7 cellular contexts compared by ENCODE assay signal in genomic region chr5:6712136-6712581, GRCh38. TPM values are rescaled to one million over a fixed set of nuclear protein-coding genes. Genes with fewer than 3 reads are reported as not detected.
DNase-seq lines count a peak whose midpoint lies in the region; ATAC-seq and TF ChIP-seq lines count a peak whose summit lies in the region.

No MANE protein-coding gene starts in this region.

- peaks cover 24% of the 10 kb centered on the region for H3K4me1 Mint-ChIP-seq in activated CD4-positive, alpha-beta memory T cell treated with anti-CD3 and anti-CD28 coated beads for 36 hours (ENCODE audit: low read depth)
- peaks cover 17% of the 10 kb centered on the region for H3K4me1 Mint-ChIP-seq in memory B cell
- peaks cover 24% of the 10 kb centered on the region for H3K4me1 Mint-ChIP-seq in stimulated activated naive CD8-positive, alpha-beta T cell treated with anti-CD3 and anti-CD28 coated beads, Interleukin-15, amount 100 ng/mL, for 72 hours

- H3K9me3 Mint-ChIP-seq in activated CD4-positive, alpha-beta memory T cell treated with anti-CD3 and anti-CD28 coated beads for 36 hours: no peaks in the 10 kb centered on the region
- H3K9me3 Mint-ChIP-seq in memory B cell: no peaks in the 10 kb centered on the region
- H3K9me3 Mint-ChIP-seq in stimulated activated naive CD8-positive, alpha-beta T cell treated with anti-CD3 and anti-CD28 coated beads, Interleukin-15, amount 100 ng/mL, for 72 hours: no peaks in the 10 kb centered on the region

- H3K27ac Mint-ChIP-seq in activated CD4-positive, alpha-beta memory T cell treated with anti-CD3 and anti-CD28 coated beads for 36 hours: peak overlapping the region; percentile 91
- H3K27ac Mint-ChIP-seq in memory B cell: peak overlapping the region; percentile 93
- H3K27ac Mint-ChIP-seq in stimulated activated naive CD8-positive, alpha-beta T cell treated with anti-CD3 and anti-CD28 coated beads, Interleukin-15, amount 100 ng/mL, for 72 hours: peak overlapping the region; percentile 78 to 96

- peak overlapping the region; percentile 69 for H3K4me3 ChIP-seq in GM12864 (ENCODE audit: low read depth, low read length)

- ATAC-seq in HG02884 (IDR thresholded peaks at IDR 0.05; ENCODE audit: unreplicated experiment) (peak; percentile 11), memory B cell (ENCODE audit: low read depth) (peak; percentile 13)
- peak; percentile 42 for ATAC-seq in stimulated activated naive CD8-positive, alpha-beta T cell treated with anti-CD3 and anti-CD28 coated beads, Interleukin-15, amount 100 ng/mL, for 72 hours

- DNase-seq in GM12864 (ENCODE audit: low read depth): no peak
- DNase-seq in NCI-H526 treated with DMSO at 0.1 percent for 48 hours (lab: John Stamatoyannopoulos, UW): peak; percentile 46
- peak; percentile 68 for DNase-seq in activated CD4-positive, alpha-beta memory T cell treated with anti-CD3 and anti-CD28 coated beads for 36 hours
- peak; percentile 30 for DNase-seq in effector CD8-positive, alpha-beta T cell (lab: John Stamatoyannopoulos, UW)
- DNase-seq in memory B cell (ENCODE audit: low spot score in 2 of 2): peak; percentile 25 to 51
- DNase-seq in stimulated activated naive CD8-positive, alpha-beta T cell treated with anti-CD3 and anti-CD28 coated beads, Interleukin-15, amount 100 ng/mL, for 72 hours: peak; percentile 56 to 65

- H3K4me3 Mint-ChIP-seq in activated CD4-positive, alpha-beta memory T cell treated with anti-CD3 and anti-CD28 coated beads for 36 hours: peak overlapping the region; percentile 81
- H3K4me3 Mint-ChIP-seq in memory B cell: peak overlapping the region; percentile 91
- peak overlapping the region; percentile 85 to 89 for H3K4me3 Mint-ChIP-seq in stimulated activated naive CD8-positive, alpha-beta T cell treated with anti-CD3 and anti-CD28 coated beads, Interleukin-15, amount 100 ng/mL, for 72 hours

- POLR2A ChIA-PET in activated CD4-positive, alpha-beta memory T cell treated with anti-CD3 and anti-CD28 coated beads for 36 hours (lab: Charles Lee): interaction anchor here (1.4 to 2.7 kb wide), 5 partner anchors 17 to 334 kb away, joined by 3 to 8 read pairs (median 6); partner anchors contain the start of genes MED10, NSUN2 and SRD5A1

- intact Hi-C loops in activated CD4-positive, alpha-beta memory T cell treated with anti-CD3 and anti-CD28 coated beads for 36 hours (cut with micrococcal nuclease): loop anchor here (1.0 to 5.0 kb wide), 2 partner anchors 25 to 1155 kb away; partner anchors contain the start of genes FASTKD3 and MTRR

- no peak for TF ChIP-seq CTCF in GM12864 (IDR thresholded peaks at IDR 0.05; ENCODE audit: low read depth, low read length, missing control alignments)

- H3K27me3 Mint-ChIP-seq in activated CD4-positive, alpha-beta memory T cell treated with anti-CD3 and anti-CD28 coated beads for 36 hours: no peaks in the 10 kb centered on the region
- H3K27me3 Mint-ChIP-seq in memory B cell: no peaks in the 10 kb centered on the region
- H3K27me3 Mint-ChIP-seq in stimulated activated naive CD8-positive, alpha-beta T cell treated with anti-CD3 and anti-CD28 coated beads, Interleukin-15, amount 100 ng/mL, for 72 hours: peaks cover 10% of the 10 kb centered on the region

- CTCF ChIA-PET in activated CD4-positive, alpha-beta memory T cell treated with anti-CD3 and anti-CD28 coated beads for 36 hours (lab: Charles Lee): no interaction called here

- H3K36me3 Mint-ChIP-seq in activated CD4-positive, alpha-beta memory T cell treated with anti-CD3 and anti-CD28 coated beads for 36 hours: peaks cover 15% of the 10 kb centered on the region
- H3K36me3 Mint-ChIP-seq in memory B cell: no peaks in the 10 kb centered on the region

RNA-seq across cellular contexts. Expression of gene TENT4A, which starts 1.1 kb away (rescaled TPM):
- total RNA-seq in activated CD4-positive, alpha-beta memory T cell treated with anti-CD3 and anti-CD28 coated beads for 36 hours: 10 to 100 TPM; 26.6 to 29.2 TPM
